17 cellular contexts compared by ENCODE assay signal in the genomic region with DNA sequence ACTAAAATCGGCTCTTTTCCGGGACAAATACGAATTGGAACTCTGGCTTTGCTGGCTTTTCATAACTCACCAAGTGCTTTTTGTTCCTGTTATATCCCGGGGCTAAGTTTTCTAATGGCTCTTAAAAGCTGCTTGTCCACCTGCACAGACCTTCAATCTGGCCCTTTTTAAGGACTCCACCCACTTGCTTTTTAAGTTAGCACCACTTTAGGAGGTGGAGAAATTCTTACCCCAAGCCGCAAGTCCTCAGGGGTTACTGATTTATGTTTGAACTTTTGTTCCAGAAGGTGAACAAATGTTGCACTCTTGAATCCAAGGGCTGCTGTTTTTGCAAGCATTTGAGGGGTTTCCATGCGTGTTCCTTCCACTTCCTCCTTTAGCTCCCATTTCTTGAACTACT.
"Had no signal": no experiment of that assay in that cellular context is flagged by ENCODE, and none has a peak within 500 bp of the region (broad histone marks: within the 10 kb centered on the region; RNA-seq: fewer than 3 reads in every experiment).

No MANE protein-coding gene starts in this region.

- H3K36me3 ChIP-seq: neural progenitor cell, ovary, tibial artery had no signal

- H3K27ac Mint-ChIP-seq: mesothelial cell of epicardium; natural killer cell treated with Interleukin-12 subunit alpha and Interleukin-12 subunit beta and Interleukin-15 and Interleukin-18, amount 100 ng/mL, for 72 hours; neural progenitor cell had no signal

- H3K27me3 ChIP-seq: dorsolateral prefrontal cortex, neural progenitor cell, ovary, tibial artery had no signal

- H3K4me1 ChIP-seq: tibial artery had no signal

- DNase-seq: cortex of kidney; dorsolateral prefrontal cortex; effector CD8-positive, alpha-beta T cell; left cardiac atrium; left ventricle myocardium superior; nucleus accumbens; ovary; right cardiac atrium; stimulated activated CD4-positive, alpha-beta T cell treated with anti-CD3 and anti-CD28 coated beads, Interleukin-2, amount 100 ng/mL, for 48 hours; stimulated activated naive CD4-positive, alpha-beta T cell treated with Interleukin-2 at 50 U/mL for 16 hours; tibial artery had no signal

- H3K27ac ChIP-seq: dorsolateral prefrontal cortex, neural progenitor cell, ovary, tibial artery had no signal

- H3K9me3 ChIP-seq: ovary, tibial artery had no signal

- H3K4me3 ChIP-seq: dorsolateral prefrontal cortex, neural progenitor cell, ovary, smooth muscle cell, tibial artery had no signal

- H3K4me1 Mint-ChIP-seq: central memory CD8-positive, alpha-beta T cell had no signal

- H3K4me3 Mint-ChIP-seq: central memory CD8-positive, alpha-beta T cell; mesothelial cell of epicardium; natural killer cell treated with Interleukin-12 subunit alpha and Interleukin-12 subunit beta and Interleukin-15 and Interleukin-18, amount 100 ng/mL, for 72 hours; neural progenitor cell had no signal

- ATAC-seq: esophagus mucosa; left cardiac atrium; left ventricle myocardium superior; natural killer cell treated with Interleukin-12 subunit alpha and Interleukin-12 subunit beta and Interleukin-15 and Interleukin-18, amount 100 ng/mL, for 72 hours; right cardiac atrium had no signal

- H3K9me3 Mint-ChIP-seq: central memory CD8-positive, alpha-beta T cell; mesothelial cell of epicardium; natural killer cell treated with Interleukin-12 subunit alpha and Interleukin-12 subunit beta and Interleukin-15 and Interleukin-18, amount 100 ng/mL, for 72 hours had no signal

- H3K36me3 Mint-ChIP-seq: natural killer cell treated with Interleukin-12 subunit alpha and Interleukin-12 subunit beta and Interleukin-15 and Interleukin-18, amount 100 ng/mL, for 72 hours had no signal
